In the genomic region with DNA sequence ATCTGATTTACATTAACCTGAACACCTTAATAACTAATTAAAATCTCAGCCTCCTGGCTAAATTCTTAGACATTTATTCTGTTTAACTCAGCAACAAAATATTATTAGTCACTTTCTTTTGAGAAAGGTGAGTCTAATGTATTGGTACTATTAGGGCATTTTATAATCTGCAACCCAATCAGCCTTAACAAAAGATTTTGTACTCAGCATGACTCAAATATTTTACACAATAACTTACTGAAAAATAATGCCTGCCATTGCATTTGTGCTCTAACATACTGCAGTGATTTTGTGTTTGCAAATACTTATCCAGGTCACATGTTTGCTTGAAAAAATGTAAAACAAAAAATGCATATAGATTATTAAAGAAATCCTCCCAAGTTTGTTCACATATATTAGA, we compare ENCODE assay signal across 31 cellular contexts.
"Had no signal": no experiment of that assay in that cellular context is flagged by ENCODE, and none has a peak within 500 bp of the region (broad histone marks: within the 10 kb centered on the region; RNA-seq: fewer than 3 reads in every experiment).

No MANE protein-coding gene starts in this region.

- DNase-seq: activated B cell treated with CpG ODN at 0.5 μM for 24 hours; activated CD4-positive, alpha-beta T cell treated with anti-CD3 and anti-CD28 coated beads for 48 hours; activated CD4-positive, alpha-beta T cell treated with anti-CD3 and anti-CD28 coated beads, Interleukin-2, amount 50 U/mL, for 1 hour; activated CD4-positive, alpha-beta T cell treated with anti-CD3 and anti-CD28 coated beads, Interleukin-2, amount 50 U/mL, for 48 hours; activated CD8-positive, alpha-beta memory T cell treated with anti-CD3 and anti-CD28 coated beads for 24 hours; activated CD8-positive, alpha-beta T cell treated with anti-CD3 and anti-CD28 coated beads for 36 hours; activated effector memory CD4-positive, alpha-beta T cell treated with Interleukin-2 at 50 U/mL for 16 hours; activated gamma-delta T cell treated with Interleukin-2 at 50 U/mL for 16 hours; activated naive CD4-positive, alpha-beta T cell treated with anti-CD3 and anti-CD28 coated beads, Interleukin-2, amount 50 U/mL, for 16 hours; activated naive CD4-positive, alpha-beta T cell treated with Interleukin-2 at 50 U/mL for 16 hours; activated T-cell treated with anti-CD3 and anti-CD28 coated beads, Interleukin-2, amount 50 U/mL, for 4 hours; amniotic stem cell; anterior cingulate cortex; cortex of kidney; dermis blood vessel endothelial cell; effector CD4-positive, alpha-beta T cell; effector memory CD8-positive, alpha-beta T cell; esophagus squamous epithelium; head of caudate nucleus; T-helper 1 cell; T-helper 17 cell; T1000; WERI-Rb-1 had no signal

- H3K4me3 Mint-ChIP-seq: activated B cell treated with CpG ODN at 0.5 μM for 24 hours; activated CD8-positive, alpha-beta T cell treated with anti-CD3 and anti-CD28 coated beads for 36 hours; activated naive CD8-positive, alpha-beta T cell; activated T-cell treated with anti-CD3 and anti-CD28 coated beads, Interleukin-2, amount 50 U/mL, for 4 hours; activated T-helper 17 cell treated with anti-CD3 and anti-CD28 coated beads, Interleukin-2, amount 50 U/mL, for 72 hours; central memory CD8-positive, alpha-beta T cell; effector memory CD8-positive, alpha-beta T cell; T-helper 17 cell; T-helper 2 cell treated with Interferon-gamma antibody and Interleukin-4, amounts not matched to agents 5 μg/mL and 100 μg/mL, for 36 hours had no signal

- FAIRE-seq: astrocyte, frontal cortex had no signal

- ATAC-seq: activated CD4-positive, CD25-positive, alpha-beta regulatory T cell treated with anti-CD3 and anti-CD28 coated beads, Interleukin-2, amount 50 U/mL, for 24 hours; activated CD8-positive, alpha-beta T cell treated with anti-CD3 and anti-CD28 coated beads for 36 hours; activated T-cell treated with anti-CD3 and anti-CD28 coated beads, Interleukin-2, amount 50 U/mL, for 4 hours; activated T-helper 17 cell treated with anti-CD3 and anti-CD28 coated beads, Interleukin-2, amount 50 U/mL, for 72 hours; effector memory CD8-positive, alpha-beta T cell; T-helper 17 cell had no signal

- H3K4me3 ChIP-seq: esophagus squamous epithelium had no signal

- H3K27me3 Mint-ChIP-seq: activated B cell treated with CpG ODN at 0.5 μM for 24 hours; activated T-helper 17 cell treated with anti-CD3 and anti-CD28 coated beads, Interleukin-2, amount 50 U/mL, for 72 hours; central memory CD8-positive, alpha-beta T cell; effector memory CD8-positive, alpha-beta T cell; T-helper 17 cell had no signal

- H3K4me1 ChIP-seq: esophagus squamous epithelium had no signal

- H3K27ac Mint-ChIP-seq: activated B cell treated with CpG ODN at 0.5 μM for 24 hours; activated CD8-positive, alpha-beta T cell treated with anti-CD3 and anti-CD28 coated beads for 36 hours; activated naive CD8-positive, alpha-beta T cell; activated T-helper 17 cell treated with anti-CD3 and anti-CD28 coated beads, Interleukin-2, amount 50 U/mL, for 72 hours; effector memory CD8-positive, alpha-beta T cell; T-helper 17 cell; T-helper 2 cell treated with Interferon-gamma antibody and Interleukin-4, amounts not matched to agents 5 μg/mL and 100 μg/mL, for 36 hours had no signal

- H3K36me3 Mint-ChIP-seq: activated naive CD8-positive, alpha-beta T cell had no signal

- H3K27me3 ChIP-seq: esophagus squamous epithelium had no signal

- H3K9me3 ChIP-seq: esophagus squamous epithelium had no signal

- H3K4me1 Mint-ChIP-seq: T-helper 17 cell had no signal

- H3K9me3 Mint-ChIP-seq: activated B cell treated with CpG ODN at 0.5 μM for 24 hours; activated CD8-positive, alpha-beta T cell treated with anti-CD3 and anti-CD28 coated beads for 36 hours; activated T-cell treated with anti-CD3 and anti-CD28 coated beads, Interleukin-2, amount 50 U/mL, for 4 hours; activated T-helper 17 cell treated with anti-CD3 and anti-CD28 coated beads, Interleukin-2, amount 50 U/mL, for 72 hours; central memory CD8-positive, alpha-beta T cell; effector memory CD8-positive, alpha-beta T cell; T-helper 2 cell treated with Interferon-gamma antibody and Interleukin-4, amounts not matched to agents 5 μg/mL and 100 μg/mL, for 36 hours had no signal

- H3K36me3 ChIP-seq: esophagus squamous epithelium, WERI-Rb-1 had no signal

- H3K27ac ChIP-seq: epithelial cell of prostate, esophagus squamous epithelium, WERI-Rb-1 had no signal
